19 cellular contexts compared by ENCODE assay signal in the genomic region with DNA sequence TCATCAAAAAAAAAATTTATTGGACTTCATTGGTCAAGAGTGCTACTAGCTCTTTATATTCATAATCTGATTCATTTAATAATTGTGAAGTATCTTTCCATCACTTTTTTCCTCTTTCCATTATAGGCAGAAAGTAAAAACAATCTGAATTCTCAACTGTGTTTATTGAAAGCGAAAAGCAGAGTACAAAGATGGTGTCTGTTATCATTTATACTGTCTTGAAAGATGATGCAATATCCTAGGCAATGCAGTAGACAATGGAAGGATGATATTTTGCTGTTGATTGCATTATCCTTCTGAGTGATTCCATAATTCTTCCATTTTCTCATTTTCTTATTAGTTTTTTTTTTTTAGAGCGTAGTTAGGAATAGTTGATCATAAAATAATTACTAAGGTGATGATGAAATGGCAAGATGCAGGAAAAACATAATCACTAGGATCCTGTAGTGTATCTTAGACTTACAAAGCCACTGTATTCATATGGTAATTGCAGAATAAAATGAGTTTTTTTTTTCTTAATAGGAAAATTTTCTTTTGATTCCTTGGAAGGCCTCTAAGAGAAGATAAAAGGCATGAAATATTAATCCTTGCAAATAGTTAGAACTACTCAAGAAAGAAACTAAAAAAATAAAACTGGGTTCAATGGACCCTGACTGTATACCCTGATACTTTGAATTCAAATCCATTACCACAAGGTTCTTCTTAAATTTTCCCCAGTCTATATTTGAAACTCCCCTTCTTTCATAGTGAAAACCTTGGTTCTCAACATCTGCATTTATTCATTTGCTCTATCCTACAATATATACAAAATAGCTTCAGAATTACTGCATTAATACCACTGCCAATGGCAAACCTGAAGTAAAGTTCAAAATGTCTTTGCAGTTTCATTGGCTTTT. TPM values are rescaled to one million over a fixed set of nuclear protein-coding genes. Genes with fewer than 3 reads are reported as not detected.
DNase-seq lines count a peak whose midpoint lies in the region; ATAC-seq and FAIRE-seq lines count a peak whose summit lies in the region.
"Had no signal": no experiment of that assay in that cellular context is flagged by ENCODE, and none has a peak within 500 bp of the region (broad histone marks: within the 10 kb centered on the region; RNA-seq: fewer than 3 reads in every experiment).

No MANE protein-coding gene starts in this region.

- H3K27me3 ChIP-seq in Karpas-422 (ENCODE audit: low read length) = no peaks in the 10 kb centered on the region
- H3K27me3 ChIP-seq: SJCRH30 had no signal

- intact Hi-C loops in activated CD4-positive, alpha-beta memory T cell treated with anti-CD3 and anti-CD28 coated beads for 36 hours (cut with micrococcal nuclease) = no loop called here

- peaks cover 60% of the 10 kb centered on the region for H3K4me1 Mint-ChIP-seq in activated CD4-positive, alpha-beta memory T cell treated with anti-CD3 and anti-CD28 coated beads for 36 hours (ENCODE audit: low read depth)
- H3K4me1 Mint-ChIP-seq in activated CD4-positive, alpha-beta memory T cell treated with anti-CD3 and anti-CD28 coated beads, Interleukin-2, amount 10 ng/mL, durations not matched to agents 7 days and 5 days = peaks cover 23% of the 10 kb centered on the region
- peaks cover 55% of the 10 kb centered on the region for H3K4me1 Mint-ChIP-seq in activated naive CD8-positive, alpha-beta T cell treated with anti-CD3 and anti-CD28 coated beads, Interleukin-2, amount 50 U/mL, for 24 hours
- H3K4me1 Mint-ChIP-seq: endodermal cell had no signal

- POLR2A ChIA-PET in activated CD4-positive, alpha-beta memory T cell treated with anti-CD3 and anti-CD28 coated beads for 36 hours (lab: Charles Lee) = no interaction called here
- POLR2A ChIA-PET in activated CD4-positive, alpha-beta memory T cell treated with anti-CD3 and anti-CD28 coated beads, Interleukin-2, amount 10 ng/mL, durations not matched to agents 7 days and 5 days (lab: Charles Lee) = no interaction called here

- no peak overlapping the region for H3K4me2 ChIP-seq in Karpas-422 (ENCODE audit: low read depth, low read length, poor library complexity, severe bottlenecking)

- no peaks in the 10 kb centered on the region for H4K20me1 ChIP-seq in Karpas-422 (ENCODE audit: insufficient read depth, low read depth, low read length)

- CTCF ChIA-PET in activated CD4-positive, alpha-beta memory T cell treated with anti-CD3 and anti-CD28 coated beads for 36 hours (lab: Charles Lee) = no interaction called here
- CTCF ChIA-PET in activated CD4-positive, alpha-beta memory T cell treated with anti-CD3 and anti-CD28 coated beads, Interleukin-2, amount 10 ng/mL, durations not matched to agents 7 days and 5 days (lab: Charles Lee) = no interaction called here

- FAIRE-seq in islet of Langerhans (lab: Jason Lieb, UNC) = peak; percentile 41

- H3K9me3 Mint-ChIP-seq in activated CD4-positive, alpha-beta memory T cell treated with anti-CD3 and anti-CD28 coated beads for 36 hours = no peaks in the 10 kb centered on the region
- peaks cover 4% of the 10 kb centered on the region for H3K9me3 Mint-ChIP-seq in activated CD4-positive, alpha-beta memory T cell treated with anti-CD3 and anti-CD28 coated beads, Interleukin-2, amount 10 ng/mL, durations not matched to agents 7 days and 5 days
- no peaks in the 10 kb centered on the region for H3K9me3 Mint-ChIP-seq in activated naive CD8-positive, alpha-beta T cell treated with anti-CD3 and anti-CD28 coated beads, Interleukin-2, amount 50 U/mL, for 24 hours
- H3K9me3 Mint-ChIP-seq: CD4-positive, alpha-beta memory T cell had no signal

- no peak for DNase-seq in activated CD4-positive, alpha-beta memory T cell treated with anti-CD3 and anti-CD28 coated beads for 36 hours
- no peak for DNase-seq in activated CD4-positive, alpha-beta memory T cell treated with anti-CD3 and anti-CD28 coated beads, Interleukin-2, amount 10 ng/mL, durations not matched to agents 7 days and 5 days
- DNase-seq in Karpas-422 (no peak), NAMALWA (ENCODE audit: low spot score) (no peak)
- no peak for DNase-seq in activated naive CD8-positive, alpha-beta T cell treated with anti-CD3 and anti-CD28 coated beads, Interleukin-2, amount 50 U/mL, for 24 hours
- no peak for DNase-seq in activated effector memory CD4-positive, alpha-beta T cell treated with anti-CD3 and anti-CD28 coated beads, Interleukin-2, amount 50 U/mL, for 16 hours
- DNase-seq: activated CD4-positive, alpha-beta T cell treated with anti-CD3 and anti-CD28 coated beads, Interleukin-2, amount 50 U/mL, for 4 hours; anterior cingulate cortex; CD4-positive, alpha-beta memory T cell; DND-41; endodermal cell; HCEC 1CT; left ventricle myocardium inferior; NCI-H1930; NCI-H510A treated with DMSO at 0.1 percent for 48 hours; SJCRH30 had no signal

- H3K36me3 ChIP-seq in Karpas-422 (ENCODE audit: insufficient read depth, low read length) = peaks cover 8% of the 10 kb centered on the region; the same call in 1 of the 2 replicates
- H3K36me3 ChIP-seq: left ventricle myocardium inferior had no signal

- no peak overlapping the region for H3K9ac ChIP-seq in Karpas-422 (ENCODE audit: low read length)

- no peak overlapping the region for H2AFZ ChIP-seq in Karpas-422 (ENCODE audit: low read length)

- no peak for ATAC-seq in activated naive CD8-positive, alpha-beta T cell treated with anti-CD3 and anti-CD28 coated beads, Interleukin-2, amount 50 U/mL, for 24 hours
- ATAC-seq in GM21526 (IDR thresholded peaks at IDR 0.05; ENCODE audit: low FRiP score, unreplicated experiment) = no peak
- ATAC-seq: sciatic nerve had no signal

- peaks cover 92% of the 10 kb centered on the region for H3K79me2 ChIP-seq in Karpas-422 (ENCODE audit: low read length)

- peaks cover 24% of the 10 kb centered on the region for H3K36me3 Mint-ChIP-seq in activated CD4-positive, alpha-beta memory T cell treated with anti-CD3 and anti-CD28 coated beads for 36 hours
- H3K36me3 Mint-ChIP-seq in activated CD4-positive, alpha-beta memory T cell treated with anti-CD3 and anti-CD28 coated beads, Interleukin-2, amount 10 ng/mL, durations not matched to agents 7 days and 5 days (ENCODE audit: low read depth) = peaks cover 34% of the 10 kb centered on the region
- H3K36me3 Mint-ChIP-seq in activated naive CD8-positive, alpha-beta T cell treated with anti-CD3 and anti-CD28 coated beads, Interleukin-2, amount 50 U/mL, for 24 hours (ENCODE audit: low read depth) = peaks cover 39% of the 10 kb centered on the region

- H3K27me3 Mint-ChIP-seq in activated CD4-positive, alpha-beta memory T cell treated with anti-CD3 and anti-CD28 coated beads for 36 hours = no peaks in the 10 kb centered on the region
- H3K27me3 Mint-ChIP-seq in activated CD4-positive, alpha-beta memory T cell treated with anti-CD3 and anti-CD28 coated beads, Interleukin-2, amount 10 ng/mL, durations not matched to agents 7 days and 5 days = no peaks in the 10 kb centered on the region
- H3K27me3 Mint-ChIP-seq in activated naive CD8-positive, alpha-beta T cell treated with anti-CD3 and anti-CD28 coated beads, Interleukin-2, amount 50 U/mL, for 24 hours = no peaks in the 10 kb centered on the region
- H3K27me3 Mint-ChIP-seq: CD4-positive, alpha-beta memory T cell had no signal

- H3K4me1 ChIP-seq in Karpas-422 (ENCODE audit: low read length) = peaks cover 3% of the 10 kb centered on the region; the same call in 1 of the 2 replicates
- H3K4me1 ChIP-seq: SJCRH30 had no signal

- H3K4me3 ChIP-seq in Karpas-422 (ENCODE audit: low read length) = no peak overlapping the region
- H3K4me3 ChIP-seq: left ventricle myocardium inferior, SJCRH30 had no signal

- no peaks in the 10 kb centered on the region for H3K9me2 ChIP-seq in Karpas-422 (replicated peaks; ENCODE audit: insufficient read depth, low read length)

- H3K27ac Mint-ChIP-seq in activated CD4-positive, alpha-beta memory T cell treated with anti-CD3 and anti-CD28 coated beads for 36 hours = peak overlapping the region; percentile 64
- H3K27ac Mint-ChIP-seq in activated CD4-positive, alpha-beta memory T cell treated with anti-CD3 and anti-CD28 coated beads, Interleukin-2, amount 10 ng/mL, durations not matched to agents 7 days and 5 days = no peak overlapping the region
- peak overlapping the region; percentile 74 for H3K27ac Mint-ChIP-seq in activated naive CD8-positive, alpha-beta T cell treated with anti-CD3 and anti-CD28 coated beads, Interleukin-2, amount 50 U/mL, for 24 hours
- H3K27ac Mint-ChIP-seq: endodermal cell had no signal

- peak overlapping the region; percentile 14; the same call in 1 of the 2 replicates for H3K27ac ChIP-seq in Karpas-422 (ENCODE audit: low read length)
- H3K27ac ChIP-seq: left ventricle myocardium inferior, SJCRH30 had no signal

- H3K9me3 ChIP-seq in Karpas-422 (ENCODE audit: low read length) = no peaks in the 10 kb centered on the region
- H3K9me3 ChIP-seq: left ventricle myocardium inferior, SJCRH30 had no signal

- H3K4me3 Mint-ChIP-seq in activated CD4-positive, alpha-beta memory T cell treated with anti-CD3 and anti-CD28 coated beads for 36 hours = no peak overlapping the region
- H3K4me3 Mint-ChIP-seq in activated CD4-positive, alpha-beta memory T cell treated with anti-CD3 and anti-CD28 coated beads, Interleukin-2, amount 10 ng/mL, durations not matched to agents 7 days and 5 days = no peak overlapping the region
- H3K4me3 Mint-ChIP-seq in activated naive CD8-positive, alpha-beta T cell treated with anti-CD3 and anti-CD28 coated beads, Interleukin-2, amount 50 U/mL, for 24 hours = no peak overlapping the region
- H3K4me3 Mint-ChIP-seq: endodermal cell had no signal

RNA-seq across cellular contexts. Expression of gene URI1, which starts 11.6 kb away (rescaled TPM):
- 10 to 100 TPM; 66.9 to 68.5 TPM for total RNA-seq in activated CD4-positive, alpha-beta memory T cell treated with anti-CD3 and anti-CD28 coated beads for 36 hours
- total RNA-seq in activated CD4-positive, alpha-beta memory T cell treated with anti-CD3 and anti-CD28 coated beads, Interleukin-2, amount 10 ng/mL, durations not matched to agents 7 days and 5 days = 10 to 100 TPM; 55.5 to 59.0 TPM
- 77.7 and 106 TPM in 2 replicates for total RNA-seq in Karpas-422 (2014; rRNA removed; shearing (Covaris generic); ENCODE audit: low replicate concordance)
